8 cellular contexts compared by ENCODE assay signal in the genomic region with DNA sequence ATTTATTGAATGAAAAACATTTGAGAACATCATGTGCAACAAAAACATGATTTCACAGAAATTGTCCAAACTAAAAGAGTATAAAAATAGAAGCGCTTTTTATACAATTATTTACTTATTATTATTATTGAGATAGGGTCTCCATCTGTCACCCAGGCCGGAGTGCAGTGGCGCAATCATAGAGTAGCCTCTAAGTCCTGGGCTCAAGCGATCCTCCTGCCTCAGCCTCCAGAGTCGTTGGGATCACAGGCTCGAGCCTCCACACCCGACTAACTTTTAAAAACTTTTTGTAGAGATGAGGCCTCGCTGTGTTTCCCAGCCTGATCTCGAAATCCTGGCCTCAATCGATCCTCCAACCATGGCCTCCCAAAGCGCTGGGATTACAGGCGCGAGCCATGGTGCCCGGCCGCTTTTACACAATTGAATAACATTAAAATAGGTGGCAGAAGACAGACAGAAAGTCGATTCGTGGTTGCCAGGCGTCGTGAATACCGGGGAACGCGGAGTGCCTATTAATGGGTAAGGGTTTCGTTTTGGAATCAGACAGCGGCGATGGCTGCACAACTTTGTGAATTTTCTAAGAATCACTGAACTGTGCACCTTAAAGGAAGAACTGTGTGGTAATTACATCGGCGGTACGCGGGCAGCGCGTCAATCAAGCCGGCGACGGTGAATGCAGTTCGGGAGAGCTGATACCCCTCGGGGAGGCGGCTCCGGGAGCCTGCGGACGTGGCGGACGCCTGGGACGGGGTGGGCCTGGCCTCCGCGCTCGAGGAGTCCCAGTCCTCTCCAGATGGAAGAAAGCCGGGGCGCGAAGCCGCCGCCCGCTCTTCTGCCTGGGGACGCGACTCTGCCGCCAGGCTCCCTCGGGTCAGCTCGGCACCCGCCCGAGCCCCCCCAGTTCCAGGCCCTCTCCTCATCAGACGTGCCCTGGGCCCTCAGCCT. TPM values are rescaled to one million over a fixed set of nuclear protein-coding genes. Genes with fewer than 3 reads are reported as not detected.
DNase-seq lines count a peak whose midpoint lies in the region; ATAC-seq and TF ChIP-seq lines count a peak whose summit lies in the region.

No MANE protein-coding gene starts in this region.

- H3K27ac ChIP-seq in body of pancreas: peak overlapping the region; percentile 70 to 96 (median 94)

- H3K9me3 Mint-ChIP-seq in T-cell: no peaks in the 10 kb centered on the region
- H3K9me3 Mint-ChIP-seq in immature natural killer cell: no peaks in the 10 kb centered on the region

- no peaks in the 10 kb centered on the region for H3K9me3 ChIP-seq in body of pancreas

- TF ChIP-seq POLR2A in body of pancreas (IDR thresholded peaks at IDR 0.05): peak in 2 of 3 donors; percentile 3 to 14

- CTCF ChIA-PET in T-cell (lab: Charles Lee): interaction anchor here in 1 of 2 donors (0.6 to 1.7 kb wide), 6 partner anchors 17 to 195 kb away, joined by 3 to 6 read pairs (median 4); no protein-coding TSS in a partner anchor

- H3K4me1 Mint-ChIP-seq in T-cell (peaks cover 45 to 49% (median 48%) of the 10 kb centered on the region in 3 donors), immature natural killer cell (peaks cover 36 to 56% of the 10 kb centered on the region in 2 donors)

- ATAC-seq in GM21526 (IDR thresholded peaks at IDR 0.05; ENCODE audit: low FRiP score, unreplicated experiment) (peak; percentile 34), T-cell (replicated peaks in 1 of 4) (peak; percentile 37 to 46 (median 40)), body of pancreas (peak; percentile 57)

- peak; percentile 64 for DNase-seq in EL
- peak in 48 of 76 experiments; percentile 11 to 71 (median 32) for DNase-seq in HUDEP-2 (lab: John Stamatoyannopoulos, UW; ENCODE audit: unreplicated experiment in 76 of 76)
- peak in 33 of 34 experiments; percentile 7 to 56 (median 36) for DNase-seq in T-cell
- DNase-seq in body of pancreas: peak; percentile 50 to 60 (median 52)
- peak in 2 of 3 donors; percentile 42 to 57 for DNase-seq in immature natural killer cell
- peak in 2 of 3 donors; percentile 25 to 42 for DNase-seq in stimulated activated CD4-positive, alpha-beta T cell treated with anti-CD3 and anti-CD28 coated beads, Interleukin-12 subunit alpha, Interleukin-12 subunit beta, amount 100 ng/mL, for 48 hours (ENCODE audit: low read depth in 2 of 3, low spot score in 1 of 3)
- DNase-seq in NCI-H1694 (lab: John Stamatoyannopoulos, UW): no peak

- H3K4me3 ChIP-seq in body of pancreas: peak overlapping the region; percentile 85 to 88

- POLR2A ChIA-PET in T-cell (lab: Charles Lee): interaction anchor here in 1 of 2 donors (0.6 kb wide), 1 partner anchor 81 kb away, joined by 9 read pairs; a partner anchor contains a TSS

- WGBS in body of pancreas, 2 donors: 5 to 11% methylated on average over 25 to 59 of the region's 60 CpGs

- H3K27me3 Mint-ChIP-seq in T-cell (no peaks in the 10 kb centered on the region), immature natural killer cell (ENCODE audit: low read depth in 3 of 3) (peaks cover 2 to 9% (median 8%) of the 10 kb centered on the region in 3 donors)

- TF ChIP-seq CTCF in body of pancreas (IDR thresholded peaks at IDR 0.05): no peak

- no peaks in the 10 kb centered on the region for H3K27me3 ChIP-seq in body of pancreas

- peaks cover 29% of the 10 kb centered on the region for H3K4me1 ChIP-seq in body of pancreas

- H3K27ac Mint-ChIP-seq in T-cell (peak overlapping the region; percentile 89 to 94), immature natural killer cell (peak overlapping the region; percentile 95 to 99 (median 98))

- H3K36me3 ChIP-seq in body of pancreas (replicated peaks in 1 of 2; ENCODE audit: insufficient read depth in 1 of 2, low read depth in 2 of 2): no peaks in the 10 kb centered on the region

- peak overlapping the region; percentile 85 to 98 (median 94) for H3K4me3 Mint-ChIP-seq in T-cell
- H3K4me3 Mint-ChIP-seq in immature natural killer cell: peak overlapping the region; percentile 92 to 100 (median 96)

- H3K36me3 Mint-ChIP-seq in T-cell (no peaks in the 10 kb centered on the region), immature natural killer cell (peaks cover 0 to 4% (median 0%) of the 10 kb centered on the region in 3 donors)

- intact Hi-C loops in body of pancreas (cut with DNase I): no loop called here

RNA-seq across cellular contexts. Expression of a gene that starts 0.8 kb away (rescaled TPM):
- total RNA-seq in T-cell (10 to 100 TPM; 28.9 to 42.7 (median 39.5) TPM), body of pancreas (10 to 100 TPM; 16.3 to 27.4 TPM)
- 10 to 100 TPM; 19.4 to 38.3 (median 33.2) TPM for polyA plus RNA-seq in immature natural killer cell

RNA-seq across cellular contexts. Expression of a gene that starts 53.4 kb away (rescaled TPM):
- total RNA-seq in T-cell: 100 to 1,000 TPM in 3 of 5 donors, 10 to 100 TPM in 2; 87.0 to 110 (median 105) TPM
- 10 to 100 TPM; 36.1 to 95.9 TPM for total RNA-seq in body of pancreas
- 100 to 1,000 TPM; 110 to 131 (median 126) TPM for polyA plus RNA-seq in immature natural killer cell
